Comparison of ENCODE assay signal across 22 cellular contexts in the genomic region with DNA sequence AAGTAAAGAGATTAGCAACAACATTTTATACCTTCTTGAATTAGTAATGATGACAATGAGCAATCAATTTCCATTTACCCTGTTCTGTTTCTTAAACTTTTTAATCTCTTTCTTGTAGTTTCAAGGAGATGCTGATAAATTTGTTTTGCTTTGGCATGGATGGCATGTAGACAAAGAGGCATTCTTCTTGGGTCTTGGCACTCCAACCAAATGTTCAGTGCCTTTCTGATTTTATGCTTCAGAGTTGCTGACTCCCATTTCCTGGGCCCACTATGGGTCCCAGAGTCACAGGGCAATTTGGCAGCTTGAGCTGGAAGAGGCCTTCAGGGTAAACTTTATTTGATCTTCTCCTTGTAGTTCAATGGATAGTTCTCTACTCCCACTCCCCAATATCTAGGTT. TPM values are rescaled to one million over a fixed set of nuclear protein-coding genes. Genes with fewer than 3 reads are reported as not detected.
DNase-seq lines count a peak whose midpoint lies in the region; ATAC-seq and TF ChIP-seq lines count a peak whose summit lies in the region.
"Had no signal": no experiment of that assay in that cellular context is flagged by ENCODE, and none has a peak within 500 bp of the region (broad histone marks: within the 10 kb centered on the region; RNA-seq: fewer than 3 reads in every experiment).

No MANE protein-coding gene starts in this region.

- H3K27me3 ChIP-seq in Caco-2 (replicated peaks; ENCODE audit: control insufficient read depth, insufficient read depth, low read length) (no peaks in the 10 kb centered on the region), Panc1 (ENCODE audit: control insufficient read depth, insufficient read depth, low read length) (no peaks in the 10 kb centered on the region), dorsolateral prefrontal cortex (no peaks in the 10 kb centered on the region)

- H3K36me3 ChIP-seq in Caco-2 (ENCODE audit: control insufficient read depth, insufficient read depth, low read length) (no peaks in the 10 kb centered on the region), Panc1 (ENCODE audit: control insufficient read depth, insufficient read depth, low read length) (no peaks in the 10 kb centered on the region)
- H3K36me3 ChIP-seq: WERI-Rb-1 had no signal

- DNase-seq in Caco-2 (no peak), Panc1 (ENCODE audit: low read depth, low spot score) (no peak), dorsolateral prefrontal cortex (peak in 1 of 10 donors; percentile 22), substantia nigra (lab: John Stamatoyannopoulos, UW) (peak in 17 of 49 donors; percentile 2 to 60 (median 17)), mesenteric fat pad (ENCODE audit: low spot score) (no peak), DMS53 (lab: John Stamatoyannopoulos, UW) (no peak)
- DNase-seq in activated naive CD8-positive, alpha-beta T cell treated with anti-CD3 and anti-CD28 coated beads for 36 hours = no peak
- DNase-seq: activated CD4-positive, alpha-beta T cell treated with anti-CD3 and anti-CD28 coated beads, Interleukin-2, amount 10 ng/mL, durations not matched to agents 7 days and 5 days; aorta; CD4-positive, alpha-beta memory T cell; central memory CD4-positive, alpha-beta T cell; DMS153; GDM1; HFFc6; KBM-7; NCI-H187; NCI-H524 treated with DMSO at 0.1 percent for 48 hours; RPMI8226; WERI-Rb-1 had no signal

- H3K4me3 Mint-ChIP-seq in Caco-2 (ENCODE audit: unreplicated experiment) = no peak overlapping the region
- no peak overlapping the region for H3K4me3 Mint-ChIP-seq in activated naive CD8-positive, alpha-beta T cell treated with anti-CD3 and anti-CD28 coated beads for 36 hours
- H3K4me3 Mint-ChIP-seq: activated CD4-positive, alpha-beta T cell treated with anti-CD3 and anti-CD28 coated beads, Interleukin-2, amount 10 ng/mL, durations not matched to agents 7 days and 5 days; HFFc6 had no signal

- ATAC-seq in Panc1 = no peak; the same call in 1 of the 2 replicates
- ATAC-seq: SK-N-SH treated with all-trans-retinoic acid at 6 μM for 48 hours had no signal

- BruUV-seq in Caco-2 (replicated peaks; lab: Mats Ljungman, UMichigan) (no TSS peak), Panc1 (replicated peaks; lab: Mats Ljungman, UMichigan) (no TSS peak)

- H3K27ac ChIP-seq in Panc1 (ENCODE audit: low read length) (peak overlapping the region; percentile 78), dorsolateral prefrontal cortex (peak overlapping the region in 54 of 59 donors; percentile 5 to 86 (median 66)), substantia nigra (ENCODE audit: low read depth, low read length, poor library complexity, severe bottlenecking) (peak overlapping the region; percentile 66)
- H3K27ac ChIP-seq: WERI-Rb-1 had no signal

- in situ Hi-C loops in Panc1 (cut with HindIII; ENCODE audit: low pct_unique_long_range_greater_than_20kb, low sequenced_read_pairs) = no loop called here

- no peaks in the 10 kb centered on the region for H3K27me3 Mint-ChIP-seq in Caco-2 (ENCODE audit: insufficient read depth, unreplicated experiment)
- H3K27me3 Mint-ChIP-seq in activated naive CD8-positive, alpha-beta T cell treated with anti-CD3 and anti-CD28 coated beads for 36 hours = no peaks in the 10 kb centered on the region
- H3K27me3 Mint-ChIP-seq: activated CD4-positive, alpha-beta T cell treated with anti-CD3 and anti-CD28 coated beads, Interleukin-2, amount 10 ng/mL, durations not matched to agents 7 days and 5 days; activated naive CD4-positive, alpha-beta T cell treated with anti-CD3 and anti-CD28 coated beads, Interleukin-2, amount 50 U/mL, for 24 hours; activated T-helper 17 cell treated with anti-CD3 and anti-CD28 coated beads, Interleukin-2, amount 50 U/mL, for 72 hours; CD4-positive, alpha-beta memory T cell had no signal

- intact Hi-C loops in Caco-2 (cut with micrococcal nuclease; ENCODE audit: unreplicated experiment) (no loop called here), Panc1 (cut with micrococcal nuclease; ENCODE audit: unreplicated experiment) (no loop called here), dorsolateral prefrontal cortex (cut with DNase I) (loop anchor here in 1 of 2 donors (5.0 kb wide), 1 partner anchor 37 kb away; no protein-coding TSS in a partner anchor)

- no peaks in the 10 kb centered on the region for H3K9me3 ChIP-seq in Caco-2
- no peaks in the 10 kb centered on the region for H3K9me3 ChIP-seq in Panc1 (ENCODE audit: control insufficient read depth, insufficient read depth, low read depth, low read length)

- peaks cover 7% of the 10 kb centered on the region for H3K4me1 Mint-ChIP-seq in Caco-2 (ENCODE audit: low read depth, unreplicated experiment)
- H3K4me1 Mint-ChIP-seq in activated naive CD8-positive, alpha-beta T cell treated with anti-CD3 and anti-CD28 coated beads for 36 hours = peaks cover 31% of the 10 kb centered on the region

- H3K4me3 ChIP-seq in Caco-2 (ENCODE audit: low read depth, low read length) (no peak overlapping the region), Panc1 (ENCODE audit: low read depth in 2 of 2, low read length in 2 of 2) (no peak overlapping the region), dorsolateral prefrontal cortex (no peak overlapping the region)

- H3K36me3 Mint-ChIP-seq in Caco-2 (ENCODE audit: insufficient read depth, unreplicated experiment) = no peaks in the 10 kb centered on the region
- peaks cover 1% of the 10 kb centered on the region for H3K36me3 Mint-ChIP-seq in activated naive CD8-positive, alpha-beta T cell treated with anti-CD3 and anti-CD28 coated beads for 36 hours
- H3K36me3 Mint-ChIP-seq: activated naive CD4-positive, alpha-beta T cell treated with anti-CD3 and anti-CD28 coated beads, Interleukin-2, amount 50 U/mL, for 24 hours; CD4-positive, alpha-beta memory T cell had no signal

- peak overlapping the region; percentile 19 for H3K27ac Mint-ChIP-seq in Caco-2 (ENCODE audit: unreplicated experiment)
- H3K27ac Mint-ChIP-seq in activated naive CD8-positive, alpha-beta T cell treated with anti-CD3 and anti-CD28 coated beads for 36 hours = no peak overlapping the region
- H3K27ac Mint-ChIP-seq: activated naive CD4-positive, alpha-beta T cell treated with anti-CD3 and anti-CD28 coated beads, Interleukin-2, amount 50 U/mL, for 24 hours had no signal

- no peaks in the 10 kb centered on the region for H3K9me3 Mint-ChIP-seq in Caco-2 (ENCODE audit: unreplicated experiment)
- peaks cover 2% of the 10 kb centered on the region for H3K9me3 Mint-ChIP-seq in activated naive CD8-positive, alpha-beta T cell treated with anti-CD3 and anti-CD28 coated beads for 36 hours
- H3K9me3 Mint-ChIP-seq: activated naive CD4-positive, alpha-beta T cell treated with anti-CD3 and anti-CD28 coated beads, Interleukin-2, amount 50 U/mL, for 24 hours; activated T-helper 17 cell treated with anti-CD3 and anti-CD28 coated beads, Interleukin-2, amount 50 U/mL, for 72 hours; CD4-positive, alpha-beta memory T cell; HFFc6 had no signal

- CTCF ChIA-PET in Caco-2 (lab: Charles Lee) = no interaction called here
- CTCF ChIA-PET in Panc1 (lab: Charles Lee) = no interaction called here

- POLR2A ChIA-PET in Caco-2 (lab: Charles Lee) = no interaction called here
- POLR2A ChIA-PET in Panc1 (lab: Charles Lee) = interaction anchor here (0.6 kb wide), 1 partner anchor 145 kb away, joined by 7 read pairs; no protein-coding TSS in a partner anchor

- H3K4me1 ChIP-seq in Caco-2 (peaks cover 13% of the 10 kb centered on the region), Panc1 (ENCODE audit: control insufficient read depth, insufficient read depth, low read length) (peaks cover 62% of the 10 kb centered on the region)

- TF ChIP-seq CTCF in Caco-2 (IDR thresholded peaks at IDR 0.05; ENCODE audit: insufficient read depth in 1 of 2, low read depth in 1 of 2, low read length in 1 of 2, severe bottlenecking in 1 of 2, unreplicated experiment in 1 of 2) (no peak), Panc1 (IDR thresholded peaks at IDR 0.05) (no peak), dorsolateral prefrontal cortex (IDR thresholded peaks at IDR 0.05 in 54 of 56, conservative IDR thresholded peaks at IDR 0.05 in 2 of 56; ENCODE audit: low read depth in 1 of 56, partially characterized antibody in 56 of 56) (peak in 1 of 56 donors; percentile 14)

RNA-seq across cellular contexts. Expression of a gene that starts 42.1 kb away (rescaled TPM):
- 58.7 and 61.9 TPM in 2 replicates for total RNA-seq in Caco-2 (2022)
- total RNA-seq in Panc1 (2021; ENCODE audit: unreplicated experiment) = 85.5 TPM
- polyA plus RNA-seq in Panc1 (2012; ENCODE audit: insufficient read length) = 63.5 TPM
- total RNA-seq in dorsolateral prefrontal cortex = 100 to 1,000 TPM in 1 of 120 experiments, 10 to 100 TPM in 119; 37.0 to 103 (median 54.2) TPM
- 10 to 100 TPM; 52.5 to 55.9 TPM for total RNA-seq in activated naive CD8-positive, alpha-beta T cell treated with anti-CD3 and anti-CD28 coated beads for 36 hours
- 51.6 TPM for total RNA-seq in mesenteric fat pad

RNA-seq across cellular contexts. Expression of a gene that starts 55.7 kb away (rescaled TPM):
- total RNA-seq in Caco-2 (2022) (39.2 and 41.5 TPM in 2 replicates), Panc1 (2021; ENCODE audit: unreplicated experiment) (54.4 TPM), dorsolateral prefrontal cortex (100 to 1,000 TPM; 123 to 234 (median 175) TPM), mesenteric fat pad (98.9 TPM)
- 15.4 TPM for polyA plus RNA-seq in Panc1 (2012; ENCODE audit: insufficient read length)
- 10 to 100 TPM; 53.5 to 55.0 TPM for total RNA-seq in activated naive CD8-positive, alpha-beta T cell treated with anti-CD3 and anti-CD28 coated beads for 36 hours
